Comparison of ENCODE assay signal across 11 cellular contexts in the genomic region with DNA sequence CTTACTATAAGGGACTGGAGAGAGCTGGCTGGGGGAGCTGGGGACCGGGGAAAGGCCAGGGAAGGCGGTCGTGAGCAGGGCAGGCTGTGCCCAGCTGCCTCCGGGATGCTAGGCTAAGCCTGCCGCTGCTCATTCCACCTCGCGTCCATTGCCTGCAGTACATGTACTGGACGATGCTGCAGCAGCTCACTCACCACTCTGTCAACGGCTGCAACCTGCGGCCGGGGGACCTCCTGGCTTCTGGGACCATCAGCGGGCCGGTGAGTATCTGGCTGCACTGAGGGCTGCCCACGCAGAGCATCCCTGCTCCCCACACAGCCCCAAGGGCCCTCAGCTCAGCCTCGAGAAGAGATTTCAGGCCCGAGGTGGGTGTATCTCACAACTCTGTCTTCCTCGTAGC.
"Had no signal": no experiment of that assay in that cellular context is flagged by ENCODE, and none has a peak within 500 bp of the region (broad histone marks: within the 10 kb centered on the region; RNA-seq: fewer than 3 reads in every experiment).

No MANE protein-coding gene starts in this region.

- H3K27ac ChIP-seq: cardiac muscle cell, foreskin keratinocyte, hepatocyte, upper lobe of left lung had no signal

- H3K4me2 ChIP-seq: hepatocyte had no signal

- H3K4me3 ChIP-seq: cardiac muscle cell, hepatocyte, upper lobe of left lung had no signal

- DNase-seq: activated CD4-positive, alpha-beta T cell treated with anti-CD3 and anti-CD28 coated beads, Interleukin-2, amount 10 ng/mL, durations not matched to agents 7 days and 5 days; activated CD8-positive, alpha-beta T cell treated with anti-CD3 and anti-CD28 coated beads, Interleukin-2, amount 10 ng/mL, durations not matched to agents 7 days and 5 days; activated gamma-delta T cell; activated T-cell treated with anti-CD3 and anti-CD28 coated beads, Interleukin-2, amount 50 U/mL, for 4 hours; foreskin keratinocyte; left cardiac atrium; occipital lobe; retina; upper lobe of left lung had no signal

- H3K27me3 ChIP-seq: cardiac muscle cell, foreskin keratinocyte, hepatocyte, upper lobe of left lung had no signal

- H3K9me3 ChIP-seq: upper lobe of left lung had no signal
